In the genomic region with DNA sequence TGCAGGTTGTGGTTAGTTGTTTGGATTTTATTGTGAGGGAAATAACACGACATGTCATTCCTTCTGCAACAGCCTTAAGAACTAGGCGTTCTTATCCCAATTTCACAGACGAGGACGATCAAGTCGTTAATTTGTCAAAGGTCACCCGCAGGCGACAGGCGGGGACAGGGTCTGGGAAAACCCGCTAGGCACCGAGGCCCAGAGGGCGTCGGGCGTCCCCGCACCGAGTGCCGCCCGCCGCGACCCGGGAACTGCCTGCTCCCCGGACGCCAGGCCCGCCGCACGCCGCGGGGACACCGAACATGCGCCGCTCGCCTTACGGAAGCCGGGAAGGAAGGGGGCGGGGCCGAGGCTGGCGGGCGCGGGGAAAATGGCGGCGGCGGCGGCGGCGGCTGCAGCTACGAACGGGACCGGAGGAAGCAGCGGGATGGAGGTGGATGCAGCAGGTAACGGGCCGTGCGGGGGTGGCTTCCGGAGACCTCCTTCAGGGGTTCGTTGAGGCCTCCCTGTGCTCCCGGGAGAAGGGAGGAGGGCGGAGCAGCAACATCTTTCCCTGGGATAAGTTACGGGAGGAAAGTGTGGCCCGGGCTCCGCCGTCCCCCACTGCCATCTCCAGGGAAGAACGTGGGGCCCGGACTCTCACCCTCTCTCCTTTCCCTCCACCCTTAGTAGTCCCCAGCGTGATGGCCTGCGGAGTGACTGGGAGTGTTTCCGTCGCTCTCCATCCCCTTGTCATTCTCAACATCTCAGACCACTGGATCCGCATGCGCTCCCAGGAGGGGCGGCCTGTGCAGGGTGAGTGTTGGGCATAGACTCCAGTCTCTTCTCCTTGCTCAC, we compare ENCODE assay signal across 2 cellular contexts.
A peak's percentile ranks its signal among the peaks of the same experiment; 100 is the strongest.
TF ChIP-seq lines count a peak whose summit lies in the region.

COPS6 (plus strand) TSS at position 349 of the 837 bp plus-strand sequence; CDS start at position 371, 22 bp downstream.

TF ChIP-seq in A549, 52 proteins besides CTCF, POLR2A, EP300 and RAD21 (continued from another document and continues in another):
- peak; percentile 98 for TF ChIP-seq MAX (IDR thresholded peaks at IDR 0.05)
- TF ChIP-seq NFE2L2 (conservative IDR thresholded peaks at IDR 0.05; ENCODE audit: low read length) = no peak
- peak; percentile 97 for TF ChIP-seq HOXB13 (CRISPR knock-in tag; IDR thresholded peaks at IDR 0.05; ENCODE audit: low read depth)
- no peak for TF ChIP-seq RCOR1 (IDR thresholded peaks at IDR 0.05; ENCODE audit: low read depth, low read length)
- TF ChIP-seq EHMT2 (IDR thresholded peaks at IDR 0.05; ENCODE audit: low read depth) = no peak
- TF ChIP-seq, protein P1, sequence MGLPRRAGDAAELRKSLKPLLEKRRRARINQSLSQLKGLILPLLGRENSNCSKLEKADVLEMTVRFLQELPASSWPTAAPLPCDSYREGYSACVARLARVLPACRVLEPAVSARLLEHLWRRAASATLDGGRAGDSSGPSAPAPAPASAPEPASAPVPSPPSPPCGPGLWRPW (IDR thresholded peaks at IDR 0.05) = no peak
- TF ChIP-seq, protein P2, sequence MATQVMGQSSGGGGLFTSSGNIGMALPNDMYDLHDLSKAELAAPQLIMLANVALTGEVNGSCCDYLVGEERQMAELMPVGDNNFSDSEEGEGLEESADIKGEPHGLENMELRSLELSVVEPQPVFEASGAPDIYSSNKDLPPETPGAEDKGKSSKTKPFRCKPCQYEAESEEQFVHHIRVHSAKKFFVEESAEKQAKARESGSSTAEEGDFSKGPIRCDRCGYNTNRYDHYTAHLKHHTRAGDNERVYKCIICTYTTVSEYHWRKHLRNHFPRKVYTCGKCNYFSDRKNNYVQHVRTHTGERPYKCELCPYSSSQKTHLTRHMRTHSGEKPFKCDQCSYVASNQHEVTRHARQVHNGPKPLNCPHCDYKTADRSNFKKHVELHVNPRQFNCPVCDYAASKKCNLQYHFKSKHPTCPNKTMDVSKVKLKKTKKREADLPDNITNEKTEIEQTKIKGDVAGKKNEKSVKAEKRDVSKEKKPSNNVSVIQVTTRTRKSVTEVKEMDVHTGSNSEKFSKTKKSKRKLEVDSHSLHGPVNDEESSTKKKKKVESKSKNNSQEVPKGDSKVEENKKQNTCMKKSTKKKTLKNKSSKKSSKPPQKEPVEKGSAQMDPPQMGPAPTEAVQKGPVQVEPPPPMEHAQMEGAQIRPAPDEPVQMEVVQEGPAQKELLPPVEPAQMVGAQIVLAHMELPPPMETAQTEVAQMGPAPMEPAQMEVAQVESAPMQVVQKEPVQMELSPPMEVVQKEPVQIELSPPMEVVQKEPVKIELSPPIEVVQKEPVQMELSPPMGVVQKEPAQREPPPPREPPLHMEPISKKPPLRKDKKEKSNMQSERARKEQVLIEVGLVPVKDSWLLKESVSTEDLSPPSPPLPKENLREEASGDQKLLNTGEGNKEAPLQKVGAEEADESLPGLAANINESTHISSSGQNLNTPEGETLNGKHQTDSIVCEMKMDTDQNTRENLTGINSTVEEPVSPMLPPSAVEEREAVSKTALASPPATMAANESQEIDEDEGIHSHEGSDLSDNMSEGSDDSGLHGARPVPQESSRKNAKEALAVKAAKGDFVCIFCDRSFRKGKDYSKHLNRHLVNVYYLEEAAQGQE (IDR thresholded peaks at IDR 0.05) = no peak
- TF ChIP-seq SREBF2 (IDR thresholded peaks at IDR 0.05) = no peak
- peak; percentile 85 for TF ChIP-seq NPAS2 (CRISPR knock-in tag; IDR thresholded peaks at IDR 0.05; ENCODE audit: borderline replicate concordance)
- no peak for TF ChIP-seq CHD4 (IDR thresholded peaks at IDR 0.05; ENCODE audit: borderline replicate concordance)
- no peak for TF ChIP-seq KDM1A (IDR thresholded peaks at IDR 0.05; ENCODE audit: low read depth)
- TF ChIP-seq CBX8 (IDR thresholded peaks at IDR 0.05) = no peak
- no peak for TF ChIP-seq NR3C1 (IDR thresholded peaks at IDR 0.05)
- no peak for TF ChIP-seq POLR2AphosphoS2 (conservative IDR thresholded peaks at IDR 0.05; ENCODE audit: low read length)
- TF ChIP-seq E2F6 (IDR thresholded peaks at IDR 0.05; ENCODE audit: borderline replicate concordance, low read depth) = peak; percentile 96
- TF ChIP-seq ZFP36 (IDR thresholded peaks at IDR 0.05; ENCODE audit: borderline replicate concordance, partially characterized antibody) = no peak
- TF ChIP-seq PBX3 (IDR thresholded peaks at IDR 0.05) = peak; percentile 66; the same call in 1 of the 2 replicates
- no peak for TF ChIP-seq JUNB (IDR thresholded peaks at IDR 0.05)
- TF ChIP-seq, protein P3, sequence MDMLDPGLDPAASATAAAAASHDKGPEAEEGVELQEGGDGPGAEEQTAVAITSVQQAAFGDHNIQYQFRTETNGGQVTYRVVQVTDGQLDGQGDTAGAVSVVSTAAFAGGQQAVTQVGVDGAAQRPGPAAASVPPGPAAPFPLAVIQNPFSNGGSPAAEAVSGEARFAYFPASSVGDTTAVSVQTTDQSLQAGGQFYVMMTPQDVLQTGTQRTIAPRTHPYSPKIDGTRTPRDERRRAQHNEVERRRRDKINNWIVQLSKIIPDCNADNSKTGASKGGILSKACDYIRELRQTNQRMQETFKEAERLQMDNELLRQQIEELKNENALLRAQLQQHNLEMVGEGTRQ (IDR thresholded peaks at IDR 0.05) = no peak
- no peak for TF ChIP-seq RARB (CRISPR knock-in tag; IDR thresholded peaks at IDR 0.05)
- no peak for TF ChIP-seq ESRRA (IDR thresholded peaks at IDR 0.05; ENCODE audit: borderline replicate concordance, low read length)
- peak; percentile 95 for TF ChIP-seq TP53 (CRISPR knock-in tag; IDR thresholded peaks at IDR 0.05)

TF ChIP-seq in neural cell, 6 proteins besides CTCF, POLR2A, EP300 and RAD21 (continued from another document):
- TF ChIP-seq, protein P2 (IDR thresholded peaks at IDR 0.05; ENCODE audit: borderline replicate concordance) = peak; percentile 78
- TF ChIP-seq TAF1 (IDR thresholded peaks at IDR 0.05; ENCODE audit: low read depth) = peak; percentile 95
